8 cellular contexts compared by ENCODE assay signal in genomic region chr17:8153957-8154607, GRCh38. TPM values are rescaled to one million over a fixed set of nuclear protein-coding genes. Genes with fewer than 3 reads are reported as not detected.
DNase-seq lines count a peak whose midpoint lies in the region; ATAC-seq and FAIRE-seq lines count a peak whose summit lies in the region.

No MANE protein-coding gene starts in this region.

- ATAC-seq in left lobe of liver (peak; percentile 50), HG02588 (IDR thresholded peaks at IDR 0.05; ENCODE audit: unreplicated experiment) (no peak), HG03139 (IDR thresholded peaks at IDR 0.05; ENCODE audit: unreplicated experiment) (no peak)

- peak; percentile 29 for FAIRE-seq in GM18507 (lab: Jason Lieb, UNC)

- DNase-seq in GM18507 (ENCODE audit: extremely low spot score, insufficient read length, low read depth) (no peak), NCI-H510A (lab: John Stamatoyannopoulos, UW) (peak; percentile 50), dermis blood vessel endothelial cell (peak; percentile 99), left lobe of liver (ENCODE audit: low spot score) (peak; percentile 100)
- peak; percentile 96 to 97 for DNase-seq in activated CD4-positive, alpha-beta T cell treated with anti-CD3 and anti-CD28 coated beads, Interleukin-2, amount 50 U/mL, for 48 hours
- peak; percentile 71 for DNase-seq in stimulated activated CD4-positive, alpha-beta T cell treated with anti-CD3 and anti-CD28 coated beads, Interleukin-1b, Interleukin-23, amount 100 ng/mL, for 1 hour (ENCODE audit: low read depth in 2 of 2)

RNA-seq across cellular contexts. Expression of gene PER1, which starts 1.9 kb away (rescaled TPM):
- total RNA-seq in dermis blood vessel endothelial cell = 7.7 and 18.7 TPM in 2 replicates
- 108 TPM for total RNA-seq in left lobe of liver

RNA-seq across cellular contexts. Expression of gene VAMP2, which starts 8.7 kb away (rescaled TPM):
- total RNA-seq in dermis blood vessel endothelial cell = 4.4 and 5.2 TPM in 2 replicates
- total RNA-seq in left lobe of liver = 18.1 TPM

RNA-seq across cellular contexts. Expression of gene TMEM107, which starts 22.1 kb away (rescaled TPM):
- 13.0 and 17.5 TPM in 2 replicates for total RNA-seq in dermis blood vessel endothelial cell
- total RNA-seq in left lobe of liver = 3.6 TPM

RNA-seq across cellular contexts. Expression of gene HES7, which starts 30.2 kb away (rescaled TPM):
- 0.09 TPM in 1 of 2 replicates, not detected in the other for total RNA-seq in dermis blood vessel endothelial cell
- total RNA-seq in left lobe of liver = not detected

RNA-seq across cellular contexts. Expression of gene ALOXE3, which starts 35.8 kb away (rescaled TPM):
- total RNA-seq in dermis blood vessel endothelial cell = 0.05 TPM in 1 of 2 replicates, not detected in the other
- not detected for total RNA-seq in left lobe of liver
